ENCODE assay signal across 8 cellular contexts in genomic region chr2:11784747-11785610, GRCh38. TPM values are rescaled to one million over a fixed set of nuclear protein-coding genes. Genes with fewer than 3 reads are reported as not detected.
DNase-seq lines count a peak whose midpoint lies in the region; FAIRE-seq and TF ChIP-seq lines count a peak whose summit lies in the region.

No MANE protein-coding gene starts in this region.

- H3K4me1 ChIP-seq in kidney (ENCODE audit: control insufficient read depth in 1 of 2, insufficient read depth in 1 of 2, low read depth in 1 of 2, low read length in 2 of 2): no peaks in the 10 kb centered on the region

- H3K4me3 ChIP-seq in kidney (ENCODE audit: low read length in 2 of 2): peak overlapping the region; percentile 39 to 51

- FAIRE-seq in kidney (lab: Jason Lieb, UNC): no peak

- no peak overlapping the region for H3K9ac ChIP-seq in kidney (ENCODE audit: low read length in 2 of 2)

- peak; percentile 74 for TF ChIP-seq CTCF in kidney (IDR thresholded peaks at IDR 0.05; ENCODE audit: borderline replicate concordance, extremely low read depth, insufficient read depth)

- intact Hi-C loops in kidney (cut with DNase I): loop anchor here (10.0 kb wide), 1 partner anchor 310 kb away; no protein-coding TSS in a partner anchor

- H3K27ac ChIP-seq in kidney (ENCODE audit: low read depth in 2 of 2, low read length in 2 of 2): no peak overlapping the region

- no peaks in the 10 kb centered on the region for H3K9me3 ChIP-seq in kidney (ENCODE audit: control insufficient read depth in 1 of 2, low read length in 2 of 2)

- DNase-seq in C1 segment of cervical spinal cord (lab: John Stamatoyannopoulos, UW) (peak in 10 of 14 donors; percentile 17 to 69 (median 44)), HK-2 (ENCODE audit: unreplicated experiment) (peak; percentile 27), cerebellar cortex (ENCODE audit: low spot score) (peak; percentile 38), kidney (no peak), NCI-H748 treated with DMSO at 0.1 percent for 48 hours (lab: John Stamatoyannopoulos, UW) (no peak), NCI-H2227 (lab: John Stamatoyannopoulos, UW; ENCODE audit: unreplicated experiment) (no peak)
- DNase-seq in activated CD4-positive, CD25-positive, alpha-beta regulatory T cell treated with anti-CD3 and anti-CD28 coated beads, Interleukin-2, amount 50 U/mL, for 72 hours: peak; percentile 56
- peak; percentile 32 to 42 for DNase-seq in stimulated activated CD4-positive, alpha-beta T cell treated with anti-CD3 and anti-CD28 coated beads, Interleukin-1b, Interleukin-23, amount 100 ng/mL, for 4 hours (ENCODE audit: low read depth in 2 of 2)

- H3K36me3 ChIP-seq in kidney (ENCODE audit: control insufficient read depth in 1 of 2, insufficient read depth in 2 of 2, low read length in 2 of 2): peaks cover 26 to 52% of the 10 kb centered on the region in 2 donors

RNA-seq across cellular contexts. Expression of gene LPIN1, which starts 38.5 kb away (rescaled TPM):
- 36.8 TPM for total RNA-seq in kidney
- polyA plus RNA-seq in kidney (ENCODE audit: insufficient read depth, low read depth, low replicate concordance): 11.8 TPM

Comparison
In these comparisons a context has a peak if more than half of its experiments do, and no peak if none do; other contexts are left out.
1. DNase-seq: peak in C1 segment of cervical spinal cord (10 of 14), HK-2 (single experiment), activated CD4-positive, CD25-positive, alpha-beta regulatory T cell treated with anti-CD3 and anti-CD28 coated beads, Interleukin-2, amount 50 U/mL, for 72 hours (single experiment), cerebellar cortex (single experiment) and stimulated activated CD4-positive, alpha-beta T cell treated with anti-CD3 and anti-CD28 coated beads, Interleukin-1b, Interleukin-23, amount 100 ng/mL, for 4 hours (2 of 2); none in kidney (single experiment), NCI-H748 treated with DMSO at 0.1 percent for 48 hours (single experiment) and NCI-H2227 (single experiment).